In genomic region chr1:2451744-2452582, GRCh38 we compare ENCODE assay signal across 9 cellular contexts. TPM values are rescaled to one million over a fixed set of nuclear protein-coding genes. Genes with fewer than 3 reads are reported as not detected.
A peak's percentile ranks its signal among the peaks of the same experiment; 100 is the strongest.
DNase-seq lines count a peak whose midpoint lies in the region; TF ChIP-seq lines count a peak whose summit lies in the region.
"Had no signal": no experiment of that assay in that cellular context is flagged by ENCODE, and none has a peak within 500 bp of the region (broad histone marks: within the 10 kb centered on the region; RNA-seq: fewer than 3 reads in every experiment).

No MANE protein-coding gene starts in this region.

- TF ChIP-seq CTCF in BJ (IDR thresholded peaks at IDR 0.05; ENCODE audit: insufficient read depth, low read depth, low read length) (no peak), brain microvascular endothelial cell (IDR thresholded peaks at IDR 0.05; ENCODE audit: low read depth, low read length, missing control alignments) (no peak), mesothelial cell of epicardium (IDR thresholded peaks at IDR 0.05; ENCODE audit: unreplicated experiment) (no peak)

- no peak overlapping the region for H3K4me3 ChIP-seq in BJ (ENCODE audit: low read depth, low read length)
- no peak overlapping the region for H3K4me3 ChIP-seq in Karpas-422 (ENCODE audit: low read length)
- peak overlapping the region; percentile 5 for H3K4me3 ChIP-seq in brain microvascular endothelial cell (ENCODE audit: low read depth, low read length)
- H3K4me3 ChIP-seq: ovary had no signal

- peaks cover 21% of the 10 kb centered on the region for H3K27me3 Mint-ChIP-seq in mesothelial cell of epicardium (ENCODE audit: low read depth)

- H3K9me2 ChIP-seq in Karpas-422 (replicated peaks; ENCODE audit: insufficient read depth, low read length) = no peaks in the 10 kb centered on the region

- peak overlapping the region; percentile 19 for H3K4me2 ChIP-seq in Karpas-422 (ENCODE audit: low read depth, low read length, poor library complexity, severe bottlenecking)

- no peak overlapping the region for H3K27ac Mint-ChIP-seq in mesothelial cell of epicardium

- H3K27me3 ChIP-seq in BJ (ENCODE audit: control insufficient read depth, insufficient read depth, low read length) (no peaks in the 10 kb centered on the region), Karpas-422 (ENCODE audit: low read length) (no peaks in the 10 kb centered on the region), brain microvascular endothelial cell (replicated peaks) (no peaks in the 10 kb centered on the region)
- H3K27me3 ChIP-seq: ovary had no signal

- no peaks in the 10 kb centered on the region; the same call in 1 of the 2 replicates for H4K20me1 ChIP-seq in Karpas-422 (ENCODE audit: insufficient read depth, low read depth, low read length)

- POLR2A ChIA-PET in BJ (lab: Charles Lee) = no interaction called here

- H3K4me1 ChIP-seq in Karpas-422 (ENCODE audit: low read length) = peaks cover 25% of the 10 kb centered on the region

- in situ Hi-C loops in brain microvascular endothelial cell (cut with HindIII; ENCODE audit: low pct_ligation_motif_present, low sequenced_read_pairs) = no loop called here

- H3K27ac ChIP-seq in Karpas-422 (ENCODE audit: low read length) (no peak overlapping the region), brain microvascular endothelial cell (peak overlapping the region; percentile 83)
- H3K27ac ChIP-seq: ovary had no signal

- H2AFZ ChIP-seq in Karpas-422 (ENCODE audit: low read length) = no peak overlapping the region

- no peak overlapping the region for H3K4me3 Mint-ChIP-seq in mesothelial cell of epicardium

- H3K36me3 ChIP-seq in BJ (ENCODE audit: control insufficient read depth, insufficient read depth, low read length) = no peaks in the 10 kb centered on the region
- no peaks in the 10 kb centered on the region for H3K36me3 ChIP-seq in Karpas-422 (ENCODE audit: insufficient read depth, low read length)
- H3K36me3 ChIP-seq in brain microvascular endothelial cell (replicated peaks) = no peaks in the 10 kb centered on the region
- H3K36me3 ChIP-seq: ovary had no signal

- no peaks in the 10 kb centered on the region for H3K9me3 ChIP-seq in Karpas-422 (ENCODE audit: low read length)
- H3K9me3 ChIP-seq: ovary had no signal

- DNase-seq in BJ (ENCODE audit: low read depth) (peak; percentile 64), Karpas-422 (no peak), brain microvascular endothelial cell (peak; percentile 94), left kidney (ENCODE audit: low read depth, low spot score) (peak; percentile 61), mesothelial cell of epicardium (ENCODE audit: low spot score in 2 of 2, unreplicated experiment in 2 of 2) (no peak), activated gamma-delta T cell (lab: John Stamatoyannopoulos, UW) (no peak), NCI-H345 treated with DMSO at 0.1 percent for 48 hours (lab: John Stamatoyannopoulos, UW; ENCODE audit: unreplicated experiment) (no peak)
- no peak for DNase-seq in stimulated activated CD4-positive, alpha-beta T cell treated with anti-CD3 and anti-CD28 coated beads, Interleukin-15, amount 100 ng/mL, for 24 hours
- DNase-seq: ovary had no signal

- CTCF ChIA-PET in BJ (lab: Yijun Ruan, JAX) = interaction anchor here (0.6 kb wide), 1 partner anchor 49 kb away, joined by 4 read pairs; no protein-coding TSS in a partner anchor

- no peak overlapping the region for H3K9ac ChIP-seq in Karpas-422 (ENCODE audit: low read length)

- H3K36me3 Mint-ChIP-seq in mesothelial cell of epicardium = no peaks in the 10 kb centered on the region

- H3K79me2 ChIP-seq in Karpas-422 (ENCODE audit: low read length) = no peaks in the 10 kb centered on the region

- H3K4me1 Mint-ChIP-seq in mesothelial cell of epicardium = peaks cover 1% of the 10 kb centered on the region

- no peaks in the 10 kb centered on the region for H3K9me3 Mint-ChIP-seq in mesothelial cell of epicardium

RNA-seq across cellular contexts. Expression of gene PLCH2, which starts 24.1 kb away (rescaled TPM):
- 0.06 TPM in 2 replicates for polyA plus RNA-seq in BJ (2011; rRNA removed)
- polyA minus RNA-seq in BJ (2011; rRNA and poly(A)+ RNA removed) = 0.10 TPM in 1 of 2 replicates, not detected in the other
- total RNA-seq in Karpas-422 (2014; rRNA removed; shearing (Covaris generic); ENCODE audit: low replicate concordance) = 0.11 and 0.19 TPM in 2 replicates
- total RNA-seq in mesothelial cell of epicardium = 1.7 to 2.1 TPM (median 1.8 TPM) in 3 replicates

RNA-seq across cellular contexts. Expression of gene PEX10, which starts 39.6 kb away (rescaled TPM):
- 17.4 and 23.6 TPM in 2 replicates for polyA plus RNA-seq in BJ (2011; rRNA removed)
- polyA minus RNA-seq in BJ (2011; rRNA and poly(A)+ RNA removed) = 6.4 and 10.0 TPM in 2 replicates
- 21.4 and 32.4 TPM in 2 replicates for total RNA-seq in Karpas-422 (2014; rRNA removed; shearing (Covaris generic); ENCODE audit: low replicate concordance)
- total RNA-seq in mesothelial cell of epicardium = 25.8 to 26.6 TPM (median 25.9 TPM) in 3 replicates

Comparison
In these comparisons a context has a peak if more than half of its experiments do, and no peak if none do; other contexts are left out.
1. DNase-seq: peak in BJ (single experiment), brain microvascular endothelial cell (single experiment) and left kidney (single experiment); none in Karpas-422 (single experiment), stimulated activated CD4-positive, alpha-beta T cell treated with anti-CD3 and anti-CD28 coated beads, Interleukin-15, amount 100 ng/mL, for 24 hours (single experiment), mesothelial cell of epicardium (0 of 2), activated gamma-delta T cell (single experiment) and NCI-H345 treated with DMSO at 0.1 percent for 48 hours (single experiment).